Comparison of ENCODE assay signal across 1 cellular context in genomic region chr15:51865291-51865690, GRCh38.
TF ChIP-seq lines count a peak whose summit lies in the region.

No MANE protein-coding gene starts in this region.

TF ChIP-seq in IMR-90, 13 proteins besides CTCF, POLR2A, EP300 and RAD21 (continued from another document):
- no peak for TF ChIP-seq USF2 (IDR thresholded peaks at IDR 0.05; ENCODE audit: low read depth, low read length)
- no peak for TF ChIP-seq RCOR1 (IDR thresholded peaks at IDR 0.05; ENCODE audit: insufficient replicate concordance, low read length)
- no peak for TF ChIP-seq NFE2L2 (IDR thresholded peaks at IDR 0.05; ENCODE audit: low read depth, low read length)
- TF ChIP-seq RFX5 (IDR thresholded peaks at IDR 0.05; ENCODE audit: low read depth, low read length) = no peak
- no peak for TF ChIP-seq CEBPB (IDR thresholded peaks at IDR 0.05; ENCODE audit: low read depth, low read length)
- TF ChIP-seq MXI1 (IDR thresholded peaks at IDR 0.05; ENCODE audit: borderline replicate concordance, low read depth, low read length) = no peak
- no peak for TF ChIP-seq MAZ (IDR thresholded peaks at IDR 0.05; ENCODE audit: borderline replicate concordance, low read depth, low read length)
- TF ChIP-seq CHD1 (IDR thresholded peaks at IDR 0.05; ENCODE audit: low read depth, low read length) = no peak
- no peak for TF ChIP-seq ELK1 (IDR thresholded peaks at IDR 0.05; ENCODE audit: borderline replicate concordance, low read depth, low read length)
- no peak for TF ChIP-seq SMC3 (IDR thresholded peaks at IDR 0.05; ENCODE audit: low read depth, low read length)
